In genomic region chr9:35593581-35593980, GRCh38 we compare ENCODE assay signal across 30 cellular contexts. TPM values are rescaled to one million over a fixed set of nuclear protein-coding genes. Genes with fewer than 3 reads are reported as not detected.
DNase-seq lines count a peak whose midpoint lies in the region; ATAC-seq, FAIRE-seq and TF ChIP-seq lines count a peak whose summit lies in the region.
"Had no signal": no experiment of that assay in that cellular context is flagged by ENCODE, and none has a peak within 500 bp of the region (broad histone marks: within the 10 kb centered on the region; RNA-seq: fewer than 3 reads in every experiment).

No MANE protein-coding gene starts in this region.

- H3K4me3 Mint-ChIP-seq in T-helper 17 cell = no peak overlapping the region
- H3K4me3 Mint-ChIP-seq: CD14-positive monocyte; CD4-positive, alpha-beta memory T cell; CD8-positive, alpha-beta memory T cell had no signal

- H3K4me1 Mint-ChIP-seq in T-helper 17 cell = peaks cover 6% of the 10 kb centered on the region
- H3K4me1 Mint-ChIP-seq: CD14-positive monocyte; CD4-positive, alpha-beta memory T cell; CD8-positive, alpha-beta memory T cell had no signal

- H3K9me3 ChIP-seq in HEK293 (ENCODE audit: control insufficient read depth, insufficient read depth, low read depth, low read length) (no peaks in the 10 kb centered on the region), T-helper 17 cell (ENCODE audit: control insufficient read depth, low read length, poor library complexity, severe bottlenecking) (peaks cover 3% of the 10 kb centered on the region)
- H3K9me3 ChIP-seq: BE2C had no signal

- H3K27ac ChIP-seq in HEK293 (ENCODE audit: extremely low read depth, low read depth, low read length) = no peak overlapping the region
- H3K27ac ChIP-seq: BLaER1 had no signal

- peaks cover 11% of the 10 kb centered on the region for H3K36me3 Mint-ChIP-seq in T-helper 17 cell (ENCODE audit: low read depth)

- no peak for DNase-seq in HEK293T (ENCODE audit: extremely low spot score)
- no peak for DNase-seq in T-helper 17 cell
- no peak for DNase-seq in SIG-M5 treated with dmso at 0.1 percent for 504 hours (lab: John Stamatoyannopoulos, UW; ENCODE audit: unreplicated experiment)
- DNase-seq: 8988T; ACHN; BE2C; C1 segment of cervical spinal cord; CD4-positive, alpha-beta memory T cell; CD4-positive, CD25-positive, alpha-beta regulatory T cell; CD8-positive, alpha-beta memory T cell; COR-L47; DMS 273 treated with DMSO at 0.1 percent for 48 hours; DMS153; DMS53; DMS79; DND-41; EL; GDM1 had no signal

- no peak overlapping the region for H3K27ac Mint-ChIP-seq in T-helper 17 cell
- H3K27ac Mint-ChIP-seq: CD4-positive, alpha-beta memory T cell; CD4-positive, CD25-positive, alpha-beta regulatory T cell had no signal

- H3K4me3 ChIP-seq in HEK293 (ENCODE audit: low read depth, low read length) = no peak overlapping the region
- H3K4me3 ChIP-seq: BLaER1, GM12878 had no signal

- CTCF ChIA-PET in HEK293 (lab: Yijun Ruan, JAX) = interaction anchor here (0.7 to 2.7 kb wide), 2 partner anchors 10 to 40 kb away, joined by 3 to 10 read pairs; no protein-coding TSS in a partner anchor
- CTCF ChIA-PET in HEK293T (lab: Yijun Ruan, JAX) = interaction anchor here (1.0 kb wide), 1 partner anchor 10 kb away, joined by 4 read pairs; no protein-coding TSS in a partner anchor

- POLR2A ChIA-PET in HEK293 (lab: Yijun Ruan, JAX) = no interaction called here
- POLR2A ChIA-PET in HEK293T (lab: Yijun Ruan, JAX) = no interaction called here

- ATAC-seq in HG03565 (IDR thresholded peaks at IDR 0.05; ENCODE audit: unreplicated experiment) (no peak), T-helper 17 cell (no peak)
- ATAC-seq: GM12878 had no signal

- H3K36me3 ChIP-seq in HEK293 (ENCODE audit: control insufficient read depth in 2 of 2, insufficient read depth in 1 of 2, low read length in 2 of 2) = no peaks in the 10 kb centered on the region
- H3K36me3 ChIP-seq: BE2C had no signal

- TF ChIP-seq CTCF in HEK293 (tag by site-specific recombination; IDR thresholded peaks at IDR 0.05) = no peak

- peak; percentile 61 for FAIRE-seq in islet of Langerhans (lab: Jason Lieb, UNC)
- FAIRE-seq: A204.1, GM12878, GM12892, GM18507 had no signal

- no peaks in the 10 kb centered on the region for H3K27me3 Mint-ChIP-seq in T-helper 17 cell
- H3K27me3 Mint-ChIP-seq: CD4-positive, alpha-beta memory T cell; CD8-positive, alpha-beta memory T cell had no signal

- H3K4me1 ChIP-seq in HEK293 (ENCODE audit: control insufficient read depth, insufficient read depth, low read length) = no peaks in the 10 kb centered on the region
- H3K4me1 ChIP-seq: BE2C had no signal

TF ChIP-seq in HEK293, 187 proteins besides CTCF, POLR2A, EP300 and RAD21:
- TF ChIP-seq ZNF544 (tag by site-specific recombination; IDR thresholded peaks at IDR 0.05) = no peak
- TF ChIP-seq SETDB1 (IDR thresholded peaks at IDR 0.05; ENCODE audit: insufficient read length, low read length) = peak; percentile 97
- TF ChIP-seq ZNF777 (tag by site-specific recombination; IDR thresholded peaks at IDR 0.05; ENCODE audit: borderline replicate concordance) = no peak
- TF ChIP-seq ZNF510 (tag by site-specific recombination; IDR thresholded peaks at IDR 0.05; ENCODE audit: insufficient replicate concordance) = peak; percentile 9
- TF ChIP-seq TRIM28 (IDR thresholded peaks at IDR 0.05; ENCODE audit: borderline replicate concordance, low read length) = peak; percentile 70; the same call in 1 of the 2 replicates

TF ChIP-seq in HEK293T, 16 proteins besides CTCF, POLR2A, EP300 and RAD21:
- peak; percentile 72 for TF ChIP-seq ZNF384 (IDR thresholded peaks at IDR 0.05)
- no peak for TF ChIP-seq FOXK2 (IDR thresholded peaks at IDR 0.05)
- TF ChIP-seq HDGF (IDR thresholded peaks at IDR 0.05; ENCODE audit: borderline replicate concordance) = no peak

RNA-seq across cellular contexts. Expression of gene TESK1, which starts 11.5 kb away (rescaled TPM):
- 10 to 100 TPM; 31.7 to 31.9 TPM for total RNA-seq in T-helper 17 cell

RNA-seq across cellular contexts. Expression of gene CD72, which starts 24.6 kb away (rescaled TPM):
- 1 to 10 TPM; 3.5 to 8.1 TPM for total RNA-seq in T-helper 17 cell
- total RNA-seq: A673 had no signal

RNA-seq across cellular contexts. Expression of gene SIT1, which starts 57.1 kb away (rescaled TPM):
- total RNA-seq in T-helper 17 cell = 10 to 100 TPM; 33.9 to 48.9 TPM
- total RNA-seq: A673, Daoy, G401 had no signal
